1 cellular context compared by ENCODE assay signal in the genomic region with DNA sequence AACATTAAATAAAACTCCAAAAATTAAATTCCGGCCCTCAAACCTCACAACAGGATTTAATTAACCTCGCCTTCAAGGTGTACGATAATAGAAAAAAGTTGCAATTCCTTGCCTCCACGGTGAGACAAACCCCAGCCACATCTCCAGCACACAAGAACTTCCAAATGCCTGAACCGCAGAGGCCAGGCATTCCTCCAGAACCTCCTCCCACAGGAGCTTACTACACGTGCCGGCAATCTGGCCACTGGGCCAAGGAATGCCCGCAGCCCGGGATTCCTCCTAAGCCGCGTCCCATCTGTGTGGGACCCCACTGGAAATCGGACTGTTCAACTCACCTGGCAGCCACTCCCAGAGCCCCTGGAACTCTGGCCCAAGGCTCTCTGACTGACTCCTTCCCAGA. TPM values are rescaled to one million over a fixed set of nuclear protein-coding genes. Genes with fewer than 3 reads are reported as not detected.
"Had no signal": no experiment of that assay in that cellular context is flagged by ENCODE, and none has a peak within 500 bp of the region (broad histone marks: within the 10 kb centered on the region; RNA-seq: fewer than 3 reads in every experiment).

No MANE protein-coding gene starts in this region.

RNA-seq across cellular contexts. Expression of a gene that starts 47.4 kb away (rescaled TPM):
- total RNA-seq: naive thymus-derived CD4-positive, alpha-beta T cell had no signal
- polyA plus RNA-seq: naive thymus-derived CD4-positive, alpha-beta T cell had no signal
